ENCODE assay signal across 13 cellular contexts in genomic region chr1:39896909-39897685, GRCh38. TPM values are rescaled to one million over a fixed set of nuclear protein-coding genes. Genes with fewer than 3 reads are reported as not detected.
DNase-seq lines count a peak whose midpoint lies in the region; ATAC-seq and TF ChIP-seq lines count a peak whose summit lies in the region.
"Had no signal": no experiment of that assay in that cellular context is flagged by ENCODE, and none has a peak within 500 bp of the region (broad histone marks: within the 10 kb centered on the region; RNA-seq: fewer than 3 reads in every experiment).

No MANE protein-coding gene starts in this region.

- peaks cover 58% of the 10 kb centered on the region for H3K4me1 Mint-ChIP-seq in endodermal cell

- peaks cover 16% of the 10 kb centered on the region for H3K36me3 Mint-ChIP-seq in endodermal cell (ENCODE audit: low read depth)

- peak overlapping the region; percentile 98 for H3K27ac ChIP-seq in endodermal cell (ENCODE audit: low read depth, low read length)

- H3K9me3 ChIP-seq in endodermal cell (ENCODE audit: control insufficient read depth, low read length) = no peaks in the 10 kb centered on the region

- H3K27ac Mint-ChIP-seq in endodermal cell = no peak overlapping the region
- H3K27ac Mint-ChIP-seq: activated B cell treated with CpG ODN at 0.5 μM for 24 hours; activated T-cell treated with anti-CD3 and anti-CD28 coated beads, Interleukin-2, amount 50 U/mL, for 24 hours had no signal

- 88 to 100% methylated on average over 3 to 11 of the region's 11 CpGs for WGBS in endodermal cell (ENCODE audit: insufficient coverage in 1 of 2, insufficient read length in 1 of 2), 2 experiments

- H3K9ac ChIP-seq in endodermal cell (ENCODE audit: extremely low read depth, low read length, poor library complexity, severe bottlenecking) = no peak overlapping the region

- H3K27me3 ChIP-seq in H7 (ENCODE audit: control insufficient read depth, insufficient read depth, low read length) (peaks cover 16% of the 10 kb centered on the region), endodermal cell (ENCODE audit: control insufficient read depth, insufficient read depth, low read length, poor library complexity, severe bottlenecking) (no peaks in the 10 kb centered on the region)

- ATAC-seq in GM19455 (IDR thresholded peaks at IDR 0.05; ENCODE audit: unreplicated experiment) (no peak), GM21390 (IDR thresholded peaks at IDR 0.05; ENCODE audit: unreplicated experiment) (no peak), HG03280 (IDR thresholded peaks at IDR 0.05; ENCODE audit: unreplicated experiment) (no peak)
- ATAC-seq: esophagus mucosa, left cardiac atrium had no signal

- peak; percentile 26 for TF ChIP-seq CTCF in endodermal cell (conservative IDR thresholded peaks at IDR 0.05)

- peaks cover 29% of the 10 kb centered on the region for H3K4me1 ChIP-seq in endodermal cell (ENCODE audit: control insufficient read depth, insufficient read depth, low read length)

- no peaks in the 10 kb centered on the region for H3K9me3 Mint-ChIP-seq in endodermal cell
- H3K9me3 Mint-ChIP-seq: activated B cell treated with CpG ODN at 0.5 μM for 24 hours; activated T-cell treated with anti-CD3 and anti-CD28 coated beads, Interleukin-2, amount 50 U/mL, for 24 hours had no signal

- H3K4me3 ChIP-seq in H7 (ENCODE audit: insufficient read depth, low read depth, low read length) (no peak overlapping the region), endodermal cell (ENCODE audit: low read length) (no peak overlapping the region)

- DNase-seq in H7 (peak; percentile 23), NCI-H524 treated with DMSO at 0.1 percent for 48 hours (lab: John Stamatoyannopoulos, UW) (peak; percentile 86), endodermal cell (peak; percentile 70), retina (peak; percentile 69)
- DNase-seq: activated B cell treated with CpG ODN at 0.5 μM for 24 hours; activated T-cell treated with anti-CD3 and anti-CD28 coated beads, Interleukin-2, amount 50 U/mL, for 24 hours; Calu3; left cardiac atrium; NCI-H1436 treated with DMSO at 0.1 percent for 48 hours had no signal

- H3K36me3 ChIP-seq in H7 (replicated peaks; ENCODE audit: control insufficient read depth, insufficient read depth, low read length) (0 out of 2 replicates have a peak, but pooled peaks cover 1% of the 10 kb centered on the region), endodermal cell (ENCODE audit: control insufficient read depth, insufficient read depth, low read length) (peaks cover 8% of the 10 kb centered on the region)

- peaks cover 6% of the 10 kb centered on the region for H3K27me3 Mint-ChIP-seq in endodermal cell (ENCODE audit: insufficient read depth)

- H3K4me3 Mint-ChIP-seq in endodermal cell = no peak overlapping the region
- H3K4me3 Mint-ChIP-seq: activated B cell treated with CpG ODN at 0.5 μM for 24 hours; activated T-cell treated with anti-CD3 and anti-CD28 coated beads, Interleukin-2, amount 50 U/mL, for 24 hours had no signal

RNA-seq across cellular contexts. Expression of gene MYCL, which starts 4.6 kb away (rescaled TPM):
- 49.0 and 52.5 TPM in 2 replicates for total RNA-seq in H7 (2014; rRNA removed; shearing (Covaris generic))
- 10 to 100 TPM; 35.0 to 39.5 TPM for total RNA-seq in endodermal cell
- polyA plus RNA-seq in endodermal cell (2013, experiment 1 of 2) = 44.2 TPM
- polyA plus RNA-seq in endodermal cell (2013, experiment 2 of 2) = 38.5 TPM

RNA-seq across cellular contexts. Expression of gene TRIT1, which starts 13.8 kb away (rescaled TPM):
- total RNA-seq in H7 (2014; rRNA removed; shearing (Covaris generic)) = 57.0 and 77.0 TPM in 2 replicates
- total RNA-seq in endodermal cell = 10 to 100 TPM; 26.2 to 35.1 TPM
- 36.7 TPM for polyA plus RNA-seq in endodermal cell (2013, experiment 1 of 2)
- polyA plus RNA-seq in endodermal cell (2013, experiment 2 of 2) = 39.1 TPM

RNA-seq across cellular contexts. Expression of gene MFSD2A, which starts 57.8 kb away (rescaled TPM):
- 4.7 and 6.4 TPM in 2 replicates for total RNA-seq in H7 (2014; rRNA removed; shearing (Covaris generic))
- 1 to 10 TPM; 6.3 to 8.5 TPM for total RNA-seq in endodermal cell
- 20.2 TPM for polyA plus RNA-seq in endodermal cell (2013, experiment 1 of 2)
- polyA plus RNA-seq in endodermal cell (2013, experiment 2 of 2) = 21.5 TPM

Comparison
In these comparisons a context has a peak if more than half of its experiments do, and no peak if none do; other contexts are left out.
1. DNase-seq: peak in every context shown above with its lines; median percentile 86 in NCI-H524 treated with DMSO at 0.1 percent for 48 hours; 70 in endodermal cell; 69 in retina; 23 in H7.